Comparison of ENCODE assay signal across 27 cellular contexts in genomic region chr2:24806660-24807036, GRCh38. TPM values are rescaled to one million over a fixed set of nuclear protein-coding genes. Genes with fewer than 3 reads are reported as not detected.
DNase-seq lines count a peak whose midpoint lies in the region; ATAC-seq, FAIRE-seq and TF ChIP-seq lines count a peak whose summit lies in the region.
"Had no signal": no experiment of that assay in that cellular context is flagged by ENCODE, and none has a peak within 500 bp of the region (broad histone marks: within the 10 kb centered on the region; RNA-seq: fewer than 3 reads in every experiment).

No MANE protein-coding gene starts in this region.

- H3K27me3 Mint-ChIP-seq in Calu3 (ENCODE audit: unreplicated experiment) (no peaks in the 10 kb centered on the region), endothelial cell (ENCODE audit: unreplicated experiment) (no peaks in the 10 kb centered on the region)
- H3K27me3 Mint-ChIP-seq: activated CD4-positive, alpha-beta T cell treated with anti-CD3 and anti-CD28 coated beads, Interleukin-2, amount 10 ng/mL, durations not matched to agents 24 days and 14 days; activated naive CD4-positive, alpha-beta T cell treated with anti-CD3 and anti-CD28 coated beads, Interleukin-2, amount 50 U/mL, for 24 hours; CD8-positive, alpha-beta memory T cell had no signal

- FAIRE-seq in GM12892 (lab: Jason Lieb, UNC): no peak
- FAIRE-seq: GM18507 had no signal

- H3K27ac Mint-ChIP-seq in Calu3 (ENCODE audit: unreplicated experiment) (peak overlapping the region; percentile 9), endothelial cell (ENCODE audit: unreplicated experiment) (no peak overlapping the region)
- H3K27ac Mint-ChIP-seq: activated CD4-positive, alpha-beta T cell treated with anti-CD3 and anti-CD28 coated beads, Interleukin-2, amount 10 ng/mL, durations not matched to agents 24 days and 14 days; activated naive CD4-positive, alpha-beta T cell treated with anti-CD3 and anti-CD28 coated beads, Interleukin-2, amount 50 U/mL, for 24 hours had no signal

- ATAC-seq in Panc1 (0 out of 2 replicates have a peak, but pooled peaks have one; percentile 38), GM18511 (IDR thresholded peaks at IDR 0.05; ENCODE audit: unreplicated experiment) (no peak)
- ATAC-seq: gastroesophageal sphincter, right lobe of liver had no signal

- no peak overlapping the region for H2AFZ ChIP-seq in ACC112 (ENCODE audit: low read length, unreplicated experiment)

- peak overlapping the region; percentile 20; the same call in 1 of the 2 replicates for H3K4me3 ChIP-seq in ACC112 (ENCODE audit: low read depth, low read length)
- H3K4me3 ChIP-seq in Panc1 (ENCODE audit: low read depth in 2 of 2, low read length in 2 of 2): no peak overlapping the region
- H3K4me3 ChIP-seq: gastroesophageal sphincter, left ventricle myocardium inferior, right lobe of liver, transverse colon had no signal

- in situ Hi-C loops in Panc1 (cut with HindIII; ENCODE audit: low pct_unique_long_range_greater_than_20kb, low sequenced_read_pairs): no loop called here

- BruUV-seq in Calu3 (replicated peaks; lab: Mats Ljungman, UMichigan): no TSS peak
- BruUV-seq in Panc1 (replicated peaks; lab: Mats Ljungman, UMichigan): no TSS peak

- intact Hi-C loops in Calu3 (cut with micrococcal nuclease; ENCODE audit: unreplicated experiment): no loop called here
- intact Hi-C loops in Panc1 (cut with micrococcal nuclease; ENCODE audit: unreplicated experiment): no loop called here

- H3K27ac ChIP-seq in ACC112 (ENCODE audit: low read depth, low read length) (peak overlapping the region; percentile 51), Panc1 (ENCODE audit: low read length) (peak overlapping the region; percentile 0; the same call in 1 of the 2 replicates)
- H3K27ac ChIP-seq: gastroesophageal sphincter, left ventricle myocardium inferior, right lobe of liver, WERI-Rb-1 had no signal

- H3K9me3 Mint-ChIP-seq in Calu3 (ENCODE audit: low read depth, unreplicated experiment) (peaks cover 3% of the 10 kb centered on the region), endothelial cell (ENCODE audit: unreplicated experiment) (no peaks in the 10 kb centered on the region)
- H3K9me3 Mint-ChIP-seq: activated CD4-positive, alpha-beta T cell treated with anti-CD3 and anti-CD28 coated beads, Interleukin-2, amount 10 ng/mL, durations not matched to agents 24 days and 14 days; activated naive CD4-positive, alpha-beta T cell treated with anti-CD3 and anti-CD28 coated beads, Interleukin-2, amount 50 U/mL, for 24 hours had no signal

- H3K79me2 ChIP-seq in ACC112 (ENCODE audit: control insufficient read depth, insufficient read depth, low read length, unreplicated experiment): peaks cover 52% of the 10 kb centered on the region

- H3K36me3 Mint-ChIP-seq in Calu3 (ENCODE audit: insufficient read depth, unreplicated experiment) (peaks cover 11% of the 10 kb centered on the region), endothelial cell (ENCODE audit: low read depth, unreplicated experiment) (peaks cover 47% of the 10 kb centered on the region)

- no peaks in the 10 kb centered on the region for H3K9me3 ChIP-seq in Panc1 (ENCODE audit: control insufficient read depth, insufficient read depth, low read depth, low read length)
- H3K9me3 ChIP-seq: right lobe of liver, SK-N-SH, transverse colon had no signal

- no peak for DNase-seq in Calu3
- DNase-seq in Panc1 (ENCODE audit: low read depth, low spot score): no peak
- DNase-seq in endothelial cell (ENCODE audit: low spot score): no peak
- no peak for DNase-seq in GM12892 (ENCODE audit: insufficient read length)
- DNase-seq in ureter (ENCODE audit: low spot score): no peak
- DNase-seq: activated CD4-positive, alpha-beta T cell treated with anti-CD3 and anti-CD28 coated beads, Interleukin-2, amount 10 ng/mL, durations not matched to agents 24 days and 14 days; amygdala; CD8-positive, alpha-beta memory T cell; cortex of kidney; DMS79; GF-D8; hippocampal formation; left ventricle myocardium inferior; NCI-H1417 treated with DMSO at 0.1 percent for 48 hours; NCI-H2081 treated with DMSO at 0.1 percent for 48 hours; NCI-H226; right lobe of liver; SK-N-SH; stimulated activated CD4-positive, alpha-beta T cell treated with anti-CD3 and anti-CD28 coated beads, Interleukin-2, amount 100 ng/mL, for 48 hours; T-helper 9 cell; transverse colon; WERI-Rb-1 had no signal

- H3K4me1 Mint-ChIP-seq in Calu3 (ENCODE audit: low read depth, unreplicated experiment) (peaks cover 9% of the 10 kb centered on the region), endothelial cell (ENCODE audit: unreplicated experiment) (no peaks in the 10 kb centered on the region)

- POLR2A ChIA-PET in Panc1 (lab: Charles Lee): no interaction called here

- CTCF ChIA-PET in Calu3 (lab: Charles Lee): interaction anchor here (1.0 kb wide), 1 partner anchor 14 kb away, joined by 4 read pairs; the partner anchor contains the start of genes CENPO and PTRHD1
- CTCF ChIA-PET in Panc1 (lab: Charles Lee): no interaction called here

- H3K27me3 ChIP-seq in ACC112 (ENCODE audit: insufficient read depth, low read length): no peaks in the 10 kb centered on the region
- no peaks in the 10 kb centered on the region for H3K27me3 ChIP-seq in Panc1 (ENCODE audit: control insufficient read depth, insufficient read depth, low read length)
- H3K27me3 ChIP-seq: gastroesophageal sphincter, right lobe of liver, transverse colon had no signal

- TF ChIP-seq POLR2A in GM12892 (IDR thresholded peaks at IDR 0.05; ENCODE audit: low read depth, low read length): no peak

- no peak for TF ChIP-seq CTCF in Calu3 (IDR thresholded peaks at IDR 0.05; ENCODE audit: unreplicated experiment)
- no peak for TF ChIP-seq CTCF in Panc1 (IDR thresholded peaks at IDR 0.05)
- TF ChIP-seq CTCF in endothelial cell (IDR thresholded peaks at IDR 0.05; ENCODE audit: unreplicated experiment): no peak

- H3K36me3 ChIP-seq in ACC112 (ENCODE audit: insufficient read depth, low read length): peaks cover 8% of the 10 kb centered on the region; the same call in 1 of the 2 replicates
- no peaks in the 10 kb centered on the region for H3K36me3 ChIP-seq in Panc1 (ENCODE audit: control insufficient read depth, insufficient read depth, low read length)
- H3K36me3 ChIP-seq: transverse colon had no signal

- no peak overlapping the region for H3K4me3 Mint-ChIP-seq in Calu3 (ENCODE audit: low read depth, unreplicated experiment)
- peak overlapping the region; percentile 66 for H3K4me3 Mint-ChIP-seq in endothelial cell (ENCODE audit: unreplicated experiment)
- H3K4me3 Mint-ChIP-seq: activated CD4-positive, alpha-beta T cell treated with anti-CD3 and anti-CD28 coated beads, Interleukin-2, amount 10 ng/mL, durations not matched to agents 24 days and 14 days; activated naive CD4-positive, alpha-beta T cell treated with anti-CD3 and anti-CD28 coated beads, Interleukin-2, amount 50 U/mL, for 24 hours; CD8-positive, alpha-beta memory T cell had no signal

- H3K4me1 ChIP-seq in ACC112 (ENCODE audit: control insufficient read depth, insufficient read depth, low read length, unreplicated experiment) (peaks cover 25% of the 10 kb centered on the region), Panc1 (ENCODE audit: control insufficient read depth, insufficient read depth, low read length) (peaks cover 8% of the 10 kb centered on the region; the same call in 1 of the 2 replicates)
- H3K4me1 ChIP-seq: gastroesophageal sphincter, left ventricle myocardium inferior, right lobe of liver had no signal

RNA-seq across cellular contexts. Expression of gene CENPO, which starts 13.4 kb away (rescaled TPM):
- 38.9 and 43.1 TPM in 2 replicates for total RNA-seq in Calu3 (2022)
- 39.3 TPM for total RNA-seq in Panc1 (2021; ENCODE audit: unreplicated experiment)
- 14.0 TPM for polyA plus RNA-seq in Panc1 (2012; ENCODE audit: insufficient read length)
- total RNA-seq in endothelial cell (ENCODE audit: unreplicated experiment): 18.7 TPM
- polyA plus RNA-seq in GM12892 (2012; ENCODE audit: missing spikeins): 18.7 TPM
- 7.7 TPM for total RNA-seq in ureter

RNA-seq across cellular contexts. Expression of gene PTRHD1, which starts 13.5 kb away (rescaled TPM):
- total RNA-seq in Calu3 (2022) (22.3 and 23.8 TPM in 2 replicates), Panc1 (2021; ENCODE audit: unreplicated experiment) (55.1 TPM), endothelial cell (ENCODE audit: unreplicated experiment) (36.0 TPM), ureter (38.4 TPM)
- 62.3 TPM for polyA plus RNA-seq in Panc1 (2012; ENCODE audit: insufficient read length)
- polyA plus RNA-seq in GM12892 (2012; ENCODE audit: missing spikeins): 59.3 TPM
